1 cellular context compared by ENCODE assay signal in the genomic region with DNA sequence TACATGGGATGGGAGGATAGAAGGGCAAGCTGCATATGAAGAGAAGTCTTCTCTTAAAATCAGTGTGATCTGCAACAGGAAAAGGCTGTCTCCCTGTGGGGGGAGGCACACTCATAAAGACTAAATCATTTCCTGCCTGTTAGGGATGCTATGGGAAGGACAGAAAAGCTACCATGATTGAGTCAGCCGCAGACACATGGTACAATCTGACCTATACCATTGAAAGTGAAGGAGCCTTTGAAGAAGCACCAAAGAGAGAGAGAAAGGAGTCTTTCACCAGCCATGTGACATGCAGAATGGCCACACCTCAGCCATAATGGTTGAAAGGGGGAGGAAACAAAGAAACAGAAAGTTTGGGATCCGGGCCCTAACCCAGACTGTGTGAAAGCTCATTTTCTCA.
TF ChIP-seq lines count a peak whose summit lies in the region.

No MANE protein-coding gene starts in this region.

TF ChIP-seq in GM23338, 12 proteins besides CTCF, POLR2A, EP300 and RAD21 (continued from another document):
- TF ChIP-seq ZNF462 (CRISPR knock-in tag; IDR thresholded peaks at IDR 0.05) (no peak), JUNB (IDR thresholded peaks at IDR 0.05; ENCODE audit: unreplicated experiment) (no peak), REST (IDR thresholded peaks at IDR 0.05; ENCODE audit: unreplicated experiment) (no peak)
- TF ChIP-seq, protein P1, sequence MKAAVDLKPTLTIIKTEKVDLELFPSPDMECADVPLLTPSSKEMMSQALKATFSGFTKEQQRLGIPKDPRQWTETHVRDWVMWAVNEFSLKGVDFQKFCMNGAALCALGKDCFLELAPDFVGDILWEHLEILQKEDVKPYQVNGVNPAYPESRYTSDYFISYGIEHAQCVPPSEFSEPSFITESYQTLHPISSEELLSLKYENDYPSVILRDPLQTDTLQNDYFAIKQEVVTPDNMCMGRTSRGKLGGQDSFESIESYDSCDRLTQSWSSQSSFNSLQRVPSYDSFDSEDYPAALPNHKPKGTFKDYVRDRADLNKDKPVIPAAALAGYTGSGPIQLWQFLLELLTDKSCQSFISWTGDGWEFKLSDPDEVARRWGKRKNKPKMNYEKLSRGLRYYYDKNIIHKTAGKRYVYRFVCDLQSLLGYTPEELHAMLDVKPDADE (IDR thresholded peaks at IDR 0.05) = no peak
